Comparison of ENCODE assay signal across 8 cellular contexts in genomic region chr20:49278817-49279676, GRCh38. TPM values are rescaled to one million over a fixed set of nuclear protein-coding genes. Genes with fewer than 3 reads are reported as not detected.
A peak's percentile ranks its signal among the peaks of the same experiment; 100 is the strongest.
DNase-seq lines count a peak whose midpoint lies in the region; ATAC-seq and TF ChIP-seq lines count a peak whose summit lies in the region.

No MANE protein-coding gene starts in this region.

- peaks cover 59% of the 10 kb centered on the region for H3K9me3 Mint-ChIP-seq in HFFc6
- H3K9me3 Mint-ChIP-seq in WTC11: peaks cover 7% of the 10 kb centered on the region

- H3K4me1 Mint-ChIP-seq in HFFc6 (ENCODE audit: low read depth) (peaks cover 65% of the 10 kb centered on the region), WTC11 (peaks cover 50% of the 10 kb centered on the region)

- peak overlapping the region; percentile 90 for H3K9ac ChIP-seq in neural cell (ENCODE audit: low read length)

- H3K36me3 Mint-ChIP-seq in HFFc6 (ENCODE audit: low read depth) (peaks cover 67% of the 10 kb centered on the region), WTC11 (peaks cover 72% of the 10 kb centered on the region)

- TF ChIP-seq EP300 in neural cell (conservative IDR thresholded peaks at IDR 0.05; ENCODE audit: poor library complexity, severe bottlenecking): no peak

- DNase-seq in AG04450 (ENCODE audit: low read depth, low spot score) (no peak), HFFc6 (no peak), WTC11 (ENCODE audit: low spot score) (no peak), epithelial cell of esophagus (ENCODE audit: low read depth) (no peak), NCI-H187 (lab: John Stamatoyannopoulos, UW) (no peak), DMS153 treated with DMSO at 0.1 percent for 48 hours (lab: John Stamatoyannopoulos, UW; ENCODE audit: unreplicated experiment) (no peak)

- H3K9me3 ChIP-seq in AG04450 (ENCODE audit: control insufficient read depth, insufficient read depth, low read length) (peaks cover 35% of the 10 kb centered on the region), neural cell (ENCODE audit: low read length) (no peaks in the 10 kb centered on the region)

- H3K79me2 ChIP-seq in neural cell (replicated peaks; ENCODE audit: insufficient read depth, low read length): peaks cover 64% of the 10 kb centered on the region

- peaks cover 7% of the 10 kb centered on the region for H4K20me1 ChIP-seq in neural cell (ENCODE audit: insufficient read depth)

- ATAC-seq in WTC11: no peak
- ATAC-seq in GM19324 (IDR thresholded peaks at IDR 0.05; ENCODE audit: low FRiP score, unreplicated experiment): no peak

- no peaks in the 10 kb centered on the region for H3F3A ChIP-seq in neural cell (ENCODE audit: insufficient read depth, low read length, poor library complexity, severe bottlenecking)

- peak overlapping the region; percentile 100 for H3K4me2 ChIP-seq in neural cell (ENCODE audit: low read length)

- H3K9me2 ChIP-seq in neural cell (ENCODE audit: insufficient read depth, low read length): no peaks in the 10 kb centered on the region

- peaks cover 25% of the 10 kb centered on the region for H3K36me3 ChIP-seq in neural cell (ENCODE audit: insufficient read depth, low read length)

- H3K27ac ChIP-seq in AG04450 (ENCODE audit: low read depth, low read length) (peak overlapping the region; percentile 90), neural cell (ENCODE audit: low read length) (peak overlapping the region; percentile 92)

- peak overlapping the region; percentile 99 for H3K4me3 ChIP-seq in AG04450 (ENCODE audit: low read depth, low read length)
- H3K4me3 ChIP-seq in epithelial cell of esophagus (ENCODE audit: low read length): peak overlapping the region; percentile 100
- H3K4me3 ChIP-seq in neural cell (ENCODE audit: low read length): peak overlapping the region; percentile 77

- TF ChIP-seq RAD21 in neural cell (conservative IDR thresholded peaks at IDR 0.05): no peak

- TF ChIP-seq CTCF in AG04450 (IDR thresholded peaks at IDR 0.05; ENCODE audit: low read depth, low read length) (no peak), HFFc6 (IDR thresholded peaks at IDR 0.05) (no peak), WTC11 (IDR thresholded peaks at IDR 0.05) (no peak), epithelial cell of esophagus (IDR thresholded peaks at IDR 0.05; ENCODE audit: insufficient read depth, low read depth, low read length, missing control alignments) (no peak), neural cell (IDR thresholded peaks at IDR 0.05; ENCODE audit: poor library complexity, severe bottlenecking) (no peak)

- H3K27ac Mint-ChIP-seq in HFFc6 (peak overlapping the region; percentile 99), WTC11 (peak overlapping the region; percentile 99)

- peak overlapping the region; percentile 47 for H2AFZ ChIP-seq in neural cell (ENCODE audit: low read depth, low read length)

- H3K4me3 Mint-ChIP-seq in HFFc6 (peak overlapping the region; percentile 100), WTC11 (peak overlapping the region; percentile 100)

- POLR2A ChIA-PET in AG04450 (lab: Yijun Ruan, JAX) (interaction anchor here (0.5 to 1.6 kb wide), 3 partner anchors 9 to 1173 kb away, joined by 4 to 11 read pairs (median 5); no protein-coding TSS in a partner anchor), WTC11 (lab: Charles Lee) (no interaction called here)

- CTCF ChIA-PET in AG04450 (lab: Charles Lee) (no interaction called here), WTC11 (lab: Charles Lee) (no interaction called here)

- peaks cover 48% of the 10 kb centered on the region for H3K27me3 Mint-ChIP-seq in HFFc6 (ENCODE audit: insufficient read depth)
- no peaks in the 10 kb centered on the region; the same call in 1 of the 2 replicates for H3K27me3 Mint-ChIP-seq in WTC11 (ENCODE audit: low read depth)

- H3K27me3 ChIP-seq in AG04450 (ENCODE audit: control insufficient read depth, insufficient read depth, low read length) (no peaks in the 10 kb centered on the region), neural cell (ENCODE audit: insufficient read depth, low read depth, low read length) (no peaks in the 10 kb centered on the region)

TF ChIP-seq in WTC11, 78 proteins besides CTCF, POLR2A, EP300 and RAD21 (continues in another document):
- no peak for TF ChIP-seq ATF6 (CRISPR knock-in tag; IDR thresholded peaks at IDR 0.05)
- no peak for TF ChIP-seq ZNF396 (CRISPR knock-in tag; IDR thresholded peaks at IDR 0.05; ENCODE audit: borderline replicate concordance)
- no peak for TF ChIP-seq E2F1 (CRISPR knock-in tag; IDR thresholded peaks at IDR 0.05)

TF ChIP-seq in neural cell, 6 proteins besides CTCF, POLR2A, EP300 and RAD21:
- TF ChIP-seq SMC3 (conservative IDR thresholded peaks at IDR 0.05; ENCODE audit: poor library complexity) (no peak), MXI1 (conservative IDR thresholded peaks at IDR 0.05; ENCODE audit: poor library complexity, severe bottlenecking) (peak; percentile 84)

RNA-seq across cellular contexts. Expression of gene ZNFX1, which starts 1.2 kb away (rescaled TPM):
- 9.6 and 16.6 TPM in 2 replicates for polyA plus RNA-seq in AG04450 (2011; rRNA removed)
- 33.5 and 40.8 TPM in 2 replicates for polyA minus RNA-seq in AG04450 (2011; rRNA and poly(A)+ RNA removed)
- 10 to 100 TPM; 36.1 to 41.0 (median 38.7) TPM for total RNA-seq in HFFc6 (2021; fragmentation: NEBNext Ultra II Directional; extraction: Animal tissue kit (Norgen Biotek cat#: 25700))
- 8.0 to 11.0 TPM (median 9.1 TPM) in 3 replicates for total RNA-seq in WTC11 (2021)
- 4.7 and 5.4 TPM in 2 replicates for polyA plus RNA-seq in neural cell
- 17.8 and 18.8 TPM in 2 replicates for polyA minus RNA-seq in neural cell

RNA-seq across cellular contexts. Expression of gene DDX27, which starts 59.8 kb away (rescaled TPM):
- polyA plus RNA-seq in AG04450 (2011; rRNA removed): 31.3 and 32.0 TPM in 2 replicates
- 22.8 and 28.6 TPM in 2 replicates for polyA minus RNA-seq in AG04450 (2011; rRNA and poly(A)+ RNA removed)
- total RNA-seq in HFFc6 (2021; fragmentation: NEBNext Ultra II Directional; extraction: Animal tissue kit (Norgen Biotek cat#: 25700)): 10 to 100 TPM; 26.8 to 32.2 (median 30.5) TPM
- total RNA-seq in WTC11 (2021): 44.2 to 54.8 TPM (median 46.5 TPM) in 3 replicates
- polyA plus RNA-seq in neural cell: 35.4 and 36.2 TPM in 2 replicates
- polyA minus RNA-seq in neural cell: 24.8 and 27.5 TPM in 2 replicates
